In the genomic region with DNA sequence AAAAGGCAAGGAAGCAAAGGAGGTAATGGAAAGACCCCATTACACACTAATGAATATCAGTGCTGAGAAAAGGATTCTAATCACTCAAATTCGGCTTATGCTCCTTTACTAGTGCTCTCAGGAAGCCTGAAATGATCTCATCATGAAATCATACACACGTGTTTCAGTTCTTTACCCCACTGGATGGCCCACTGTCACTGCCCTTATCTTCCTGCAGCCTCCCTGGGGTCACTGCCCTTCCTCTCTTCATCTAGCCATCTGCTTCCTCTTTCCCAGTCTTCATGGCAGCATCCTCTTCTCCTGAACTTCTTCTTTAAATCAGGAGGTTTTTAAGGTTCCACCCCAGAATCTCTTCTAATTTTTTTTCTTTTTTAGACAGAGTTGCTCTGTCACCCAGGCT, we compare ENCODE assay signal across 12 cellular contexts. TPM values are rescaled to one million over a fixed set of nuclear protein-coding genes. Genes with fewer than 3 reads are reported as not detected.
DNase-seq lines count a peak whose midpoint lies in the region; ATAC-seq and TF ChIP-seq lines count a peak whose summit lies in the region.
"Had no signal": no experiment of that assay in that cellular context is flagged by ENCODE, and none has a peak within 500 bp of the region (broad histone marks: within the 10 kb centered on the region; RNA-seq: fewer than 3 reads in every experiment).

No MANE protein-coding gene starts in this region.

- CTCF ChIA-PET in CD4-positive, alpha-beta memory T cell (lab: Charles Lee; ENCODE audit: partially characterized antibody), result interaction anchor here (0.6 kb wide), 1 partner anchor 90 kb away, joined by 3 read pairs; no protein-coding TSS in a partner anchor
- CTCF ChIA-PET in T-cell (lab: Charles Lee), result no interaction called here

- no peak overlapping the region for H3K4me3 Mint-ChIP-seq in CD4-positive, alpha-beta memory T cell
- H3K4me3 Mint-ChIP-seq in T-cell (no peak overlapping the region), endodermal cell (no peak overlapping the region)
- H3K4me3 Mint-ChIP-seq: immature natural killer cell had no signal

- peaks cover 9 to 18% (median 16%) of the 10 kb centered on the region in 4 donors for H3K4me1 Mint-ChIP-seq in CD4-positive, alpha-beta memory T cell
- H3K4me1 Mint-ChIP-seq in T-cell (peaks cover 16 to 24% (median 19%) of the 10 kb centered on the region in 3 donors), endodermal cell (no peaks in the 10 kb centered on the region)

- H3K9me3 ChIP-seq in BLaER1 (no peaks in the 10 kb centered on the region), endodermal cell (ENCODE audit: control insufficient read depth, low read length) (no peaks in the 10 kb centered on the region), prostate gland (no peaks in the 10 kb centered on the region)
- H3K9me3 ChIP-seq in CD4-positive, alpha-beta memory T cell (ENCODE audit: control insufficient read depth in 1 of 2, low read length in 2 of 2), result no peaks in the 10 kb centered on the region
- H3K9me3 ChIP-seq: adrenal gland had no signal

- H3K4me3 ChIP-seq in BLaER1 (no peak overlapping the region), endodermal cell (ENCODE audit: low read length) (no peak overlapping the region), prostate gland (no peak overlapping the region)
- no peak overlapping the region for H3K4me3 ChIP-seq in CD4-positive, alpha-beta memory T cell (ENCODE audit: low read length in 2 of 2)
- H3K4me3 ChIP-seq: adrenal gland had no signal

- intact Hi-C loops in CD4-positive, alpha-beta memory T cell (cut with micrococcal nuclease), result no loop called here
- intact Hi-C loops in prostate gland (cut with DNase I), result no loop called here

- H3K27me3 Mint-ChIP-seq in CD4-positive, alpha-beta memory T cell, result no peaks in the 10 kb centered on the region
- no peaks in the 10 kb centered on the region for H3K27me3 Mint-ChIP-seq in T-cell
- H3K27me3 Mint-ChIP-seq in endodermal cell (ENCODE audit: insufficient read depth), result no peaks in the 10 kb centered on the region

- no peaks in the 10 kb centered on the region for H3K27me3 ChIP-seq in BLaER1
- no peaks in the 10 kb centered on the region for H3K27me3 ChIP-seq in CD4-positive, alpha-beta memory T cell (ENCODE audit: insufficient read depth, low read length)
- no peaks in the 10 kb centered on the region for H3K27me3 ChIP-seq in endodermal cell (ENCODE audit: control insufficient read depth, insufficient read depth, low read length, poor library complexity, severe bottlenecking)
- no peaks in the 10 kb centered on the region for H3K27me3 ChIP-seq in prostate gland (replicated peaks; ENCODE audit: insufficient read depth)
- H3K27me3 ChIP-seq: adrenal gland had no signal

- no peaks in the 10 kb centered on the region for H3K9me3 Mint-ChIP-seq in CD4-positive, alpha-beta memory T cell
- H3K9me3 Mint-ChIP-seq in T-cell, result no peaks in the 10 kb centered on the region
- no peaks in the 10 kb centered on the region for H3K9me3 Mint-ChIP-seq in endodermal cell
- H3K9me3 Mint-ChIP-seq: immature natural killer cell had no signal

- no peak overlapping the region for H3K9ac ChIP-seq in BLaER1
- no peak overlapping the region for H3K9ac ChIP-seq in endodermal cell (ENCODE audit: extremely low read depth, low read length, poor library complexity, severe bottlenecking)

- H3K4me1 ChIP-seq in BLaER1 (peaks cover 24% of the 10 kb centered on the region), endodermal cell (ENCODE audit: control insufficient read depth, insufficient read depth, low read length) (no peaks in the 10 kb centered on the region), prostate gland (replicated peaks) (no peaks in the 10 kb centered on the region)
- H3K4me1 ChIP-seq in CD4-positive, alpha-beta memory T cell (ENCODE audit: insufficient read depth, low read length), result peaks cover 8% of the 10 kb centered on the region
- H3K4me1 ChIP-seq: adrenal gland had no signal

- H4K20me1 ChIP-seq in BLaER1, result no peaks in the 10 kb centered on the region; the same call in 1 of the 2 replicates

- TF ChIP-seq CTCF in endodermal cell (conservative IDR thresholded peaks at IDR 0.05), result no peak
- TF ChIP-seq CTCF in prostate gland (IDR thresholded peaks at IDR 0.05), result no peak

- no peak for TF ChIP-seq POLR2A in prostate gland (IDR thresholded peaks at IDR 0.05)

- H3K36me3 Mint-ChIP-seq in CD4-positive, alpha-beta memory T cell, result peaks cover 38 to 55% of the 10 kb centered on the region in 2 donors
- peaks cover 54% of the 10 kb centered on the region for H3K36me3 Mint-ChIP-seq in T-cell
- peaks cover 28% of the 10 kb centered on the region for H3K36me3 Mint-ChIP-seq in endodermal cell (ENCODE audit: low read depth)

- no peak for DNase-seq in CD4-positive, alpha-beta memory T cell
- DNase-seq in T-cell (no peak), endodermal cell (no peak), prostate gland (ENCODE audit: low spot score) (no peak)
- no peak for DNase-seq in activated CD4-positive, alpha-beta T cell treated with anti-CD3 and anti-CD28 coated beads for 48 hours
- DNase-seq in effector CD4-positive, alpha-beta T cell, result no peak
- DNase-seq: adrenal gland, immature natural killer cell, NCI-H1436, NCI-H226 had no signal

- peaks cover 61% of the 10 kb centered on the region for H3K36me3 ChIP-seq in BLaER1
- H3K36me3 ChIP-seq in CD4-positive, alpha-beta memory T cell (ENCODE audit: insufficient read depth, low read length), result peaks cover 19% of the 10 kb centered on the region
- peaks cover 47% of the 10 kb centered on the region for H3K36me3 ChIP-seq in endodermal cell (ENCODE audit: control insufficient read depth, insufficient read depth, low read length)
- no peaks in the 10 kb centered on the region for H3K36me3 ChIP-seq in prostate gland
- H3K36me3 ChIP-seq: adrenal gland had no signal

- H3K4me2 ChIP-seq in BLaER1, result peak overlapping the region; percentile 51

- POLR2A ChIA-PET in CD4-positive, alpha-beta memory T cell (lab: Charles Lee; ENCODE audit: partially characterized antibody), result no interaction called here
- POLR2A ChIA-PET in T-cell (lab: Charles Lee), result no interaction called here

- peak overlapping the region; percentile 36 for H3K27ac ChIP-seq in BLaER1
- no peak overlapping the region for H3K27ac ChIP-seq in CD4-positive, alpha-beta memory T cell (ENCODE audit: low read depth, low read length)
- H3K27ac ChIP-seq in endodermal cell (ENCODE audit: low read depth, low read length), result no peak overlapping the region
- H3K27ac ChIP-seq in prostate gland, result no peak overlapping the region
- H3K27ac ChIP-seq: adrenal gland, epithelial cell of prostate had no signal

- H3K27ac Mint-ChIP-seq in CD4-positive, alpha-beta memory T cell, result peak overlapping the region in 4 of 7 donors; percentile 2 to 55 (median 44)
- H3K27ac Mint-ChIP-seq in T-cell, result peak overlapping the region; percentile 11 to 68
- H3K27ac Mint-ChIP-seq in endodermal cell, result peak overlapping the region; percentile 23
- H3K27ac Mint-ChIP-seq: immature natural killer cell had no signal

- WGBS in endodermal cell (ENCODE audit: insufficient coverage in 1 of 2, insufficient read length in 1 of 2), 2 experiments, result 87 to 100% methylated on average over 2 of the region's 2 CpGs
- 66% methylated on average over 2 of the region's 2 CpGs for WGBS in prostate gland

- ATAC-seq in T-cell (replicated peaks in 1 of 4), result no peak

RNA-seq across cellular contexts. Expression of gene EEF1AKMT1, which starts 27.9 kb away (rescaled TPM):
- total RNA-seq in CD4-positive, alpha-beta memory T cell, result 1 to 10 TPM; 8.1 TPM
- polyA plus RNA-seq in CD4-positive, alpha-beta memory T cell, result 10 to 100 TPM; 12.2 to 16.2 TPM
- 1 to 10 TPM; 3.5 to 6.1 (median 4.3) TPM for total RNA-seq in T-cell
- total RNA-seq in endodermal cell, result 1 to 10 TPM; 7.6 to 8.1 TPM
- 10.2 TPM for polyA plus RNA-seq in endodermal cell (2013, experiment 1 of 2)
- 10.1 TPM for polyA plus RNA-seq in endodermal cell (2013, experiment 2 of 2)
- 10 to 100 TPM; 11.4 to 31.6 TPM for total RNA-seq in prostate gland
